Comparison of ENCODE assay signal across 11 cellular contexts in the genomic region with DNA sequence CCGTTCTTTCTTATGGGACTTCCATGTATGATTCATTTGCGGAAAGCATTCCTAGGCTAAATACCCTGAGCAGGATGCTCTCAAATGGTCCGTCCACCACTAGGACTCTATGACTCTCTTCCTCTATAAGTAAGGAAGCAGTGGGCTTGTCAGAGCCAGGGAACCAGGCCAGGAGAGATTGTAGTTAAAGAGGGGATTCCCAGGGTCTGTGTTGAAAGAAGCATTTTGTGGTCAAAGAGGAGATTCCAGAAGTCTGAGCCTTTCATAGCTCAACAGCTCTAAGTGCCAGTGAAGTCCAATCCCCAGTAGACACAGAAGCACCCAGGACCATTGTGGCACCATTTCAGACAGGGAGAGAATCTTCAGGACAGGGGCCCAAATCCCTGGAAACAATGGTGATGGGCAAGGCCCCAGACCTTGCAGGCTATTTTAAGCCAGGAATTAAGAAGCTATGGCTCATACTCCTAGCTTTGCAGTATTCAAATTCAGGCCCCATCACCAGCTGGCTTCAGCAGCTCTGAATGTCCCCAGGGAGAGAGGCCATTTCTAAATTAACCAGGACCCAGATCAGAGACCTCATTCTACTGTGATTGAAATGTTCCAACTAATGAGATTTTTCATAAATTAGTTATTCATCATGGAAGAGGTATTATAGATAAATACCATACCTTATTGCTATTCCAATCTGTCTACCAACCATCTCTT.
DNase-seq lines count a peak whose midpoint lies in the region; TF ChIP-seq lines count a peak whose summit lies in the region.
"Had no signal": no experiment of that assay in that cellular context is flagged by ENCODE, and none has a peak within 500 bp of the region (broad histone marks: within the 10 kb centered on the region; RNA-seq: fewer than 3 reads in every experiment).

No MANE protein-coding gene starts in this region.

- H3K27ac ChIP-seq in trophoblast cell (ENCODE audit: low read depth, low read length): no peak overlapping the region

- no peak overlapping the region for H2AK5ac ChIP-seq in trophoblast cell (ENCODE audit: low read length)

- peak; percentile 30 for DNase-seq in GM13976 (ENCODE audit: low spot score)
- peak; percentile 95 for DNase-seq in HT1080 (ENCODE audit: low read depth)
- DNase-seq in astrocyte of the spinal cord (ENCODE audit: low read depth, low spot score): peak; percentile 86
- DNase-seq in trophoblast cell: peak; percentile 43 to 45
- no peak for DNase-seq in cerebellum (ENCODE audit: low spot score)
- no peak for DNase-seq in osteocyte (ENCODE audit: extremely low spot score, unreplicated experiment)
- no peak for DNase-seq in BE2C
- no peak for DNase-seq in pons (ENCODE audit: low spot score)
- DNase-seq: aorta, KBM-7, right cardiac atrium had no signal

- H3K23ac ChIP-seq in trophoblast cell (ENCODE audit: low read length): no peak overlapping the region

- H2BK120ac ChIP-seq in trophoblast cell (ENCODE audit: insufficient read depth, low read length, poor library complexity): peak overlapping the region; percentile 71

- no peak overlapping the region for H3K4me3 ChIP-seq in astrocyte of the spinal cord (ENCODE audit: low read depth, low read length)
- no peak overlapping the region for H3K4me3 ChIP-seq in trophoblast cell (ENCODE audit: low read depth, low read length)
- no peak overlapping the region for H3K4me3 ChIP-seq in BE2C (ENCODE audit: low read depth, low read length)

- peak overlapping the region; percentile 63 for H2BK12ac ChIP-seq in trophoblast cell (ENCODE audit: low read length)

- peaks cover 8 to 12% of the 10 kb centered on the region in 2 experiments for H3K4me1 ChIP-seq in trophoblast cell (ENCODE audit: control insufficient read depth in 1 of 2, insufficient read depth in 2 of 2, low read length in 2 of 2)
- H3K4me1 ChIP-seq in BE2C: peaks cover 13% of the 10 kb centered on the region

- no CpG with 5 or more reads among the region's 3 CpGs for WGBS in trophoblast cell (ENCODE audit: extremely low coverage, insufficient coverage, insufficient read length)

- no peaks in the 10 kb centered on the region for H3K9me3 Mint-ChIP-seq in osteocyte (ENCODE audit: unreplicated experiment)

- H3K9me3 ChIP-seq in trophoblast cell (ENCODE audit: insufficient read depth, low read depth, low read length): no peaks in the 10 kb centered on the region
- no peaks in the 10 kb centered on the region for H3K9me3 ChIP-seq in BE2C

- no peaks in the 10 kb centered on the region for H3K36me3 ChIP-seq in trophoblast cell (ENCODE audit: control insufficient read depth in 1 of 2, insufficient read depth in 2 of 2, low read length in 2 of 2)
- no peaks in the 10 kb centered on the region for H3K36me3 ChIP-seq in BE2C

- H3K79me2 ChIP-seq in trophoblast cell (ENCODE audit: control insufficient read depth, insufficient read depth, low read length, poor library complexity): no peaks in the 10 kb centered on the region

- H3K4me3 Mint-ChIP-seq in osteocyte (ENCODE audit: unreplicated experiment): no peak overlapping the region

- H4K91ac ChIP-seq in trophoblast cell (ENCODE audit: low read depth, low read length): peak overlapping the region; percentile 59

- TF ChIP-seq CTCF in GM13976 (IDR thresholded peaks at IDR 0.05; ENCODE audit: borderline replicate concordance, control extremely low read depth, extremely low read depth, insufficient read depth, missing control alignments) (no peak), astrocyte of the spinal cord (IDR thresholded peaks at IDR 0.05; ENCODE audit: low read depth, low read length) (no peak), osteocyte (IDR thresholded peaks at IDR 0.05) (no peak), BE2C (IDR thresholded peaks at IDR 0.05; ENCODE audit: low read depth, low read length) (no peak)

- in situ Hi-C loops in GM13976 (cut with MboI; ENCODE audit: low sequenced_read_pairs, unreplicated experiment) (no loop called here), astrocyte of the spinal cord (cut with HindIII; ENCODE audit: low sequenced_read_pairs) (no loop called here)

- no peak overlapping the region for H3K14ac ChIP-seq in trophoblast cell (ENCODE audit: low read length)

- H4K12ac ChIP-seq in trophoblast cell (ENCODE audit: low read depth, low read length): no peak overlapping the region

- H3K18ac ChIP-seq in trophoblast cell (ENCODE audit: low read length): no peak overlapping the region

- peaks cover 11% of the 10 kb centered on the region for H3K79me1 ChIP-seq in trophoblast cell (ENCODE audit: low read length)

- H3K27me3 Mint-ChIP-seq in osteocyte (ENCODE audit: unreplicated experiment): peaks cover 15% of the 10 kb centered on the region

- H3K36me3 Mint-ChIP-seq in osteocyte (ENCODE audit: unreplicated experiment): no peaks in the 10 kb centered on the region

- H3K27me3 ChIP-seq in trophoblast cell (ENCODE audit: insufficient read depth, low read length): no peaks in the 10 kb centered on the region
- no peaks in the 10 kb centered on the region for H3K27me3 ChIP-seq in BE2C

- no peak overlapping the region for H3K27ac Mint-ChIP-seq in osteocyte (ENCODE audit: unreplicated experiment)

- H3K9ac ChIP-seq in trophoblast cell (ENCODE audit: low read length): no peak overlapping the region

- peak overlapping the region; percentile 43 for H4K8ac ChIP-seq in trophoblast cell (ENCODE audit: low read depth, low read length)

- no peak overlapping the region for H3K4ac ChIP-seq in trophoblast cell (ENCODE audit: low read depth, low read length)

- H3K4me2 ChIP-seq in trophoblast cell (ENCODE audit: low read length): no peak overlapping the region

- peak overlapping the region; percentile 24 for H2BK5ac ChIP-seq in trophoblast cell (ENCODE audit: low read depth, low read length, poor library complexity)

- H3K4me1 Mint-ChIP-seq in osteocyte (ENCODE audit: unreplicated experiment): no peaks in the 10 kb centered on the region

- H2AFZ ChIP-seq in trophoblast cell (ENCODE audit: insufficient read depth, low read length, poor library complexity): no peak overlapping the region

Comparison
In these comparisons a context has a peak if more than half of its experiments do, and no peak if none do; other contexts are left out.
1. DNase-seq: peak in GM13976 (single experiment), HT1080 (single experiment), astrocyte of the spinal cord (single experiment) and trophoblast cell (2 of 2); none in cerebellum (single experiment), osteocyte (single experiment), BE2C (single experiment) and pons (single experiment).